12 cellular contexts compared by ENCODE assay signal in the genomic region with DNA sequence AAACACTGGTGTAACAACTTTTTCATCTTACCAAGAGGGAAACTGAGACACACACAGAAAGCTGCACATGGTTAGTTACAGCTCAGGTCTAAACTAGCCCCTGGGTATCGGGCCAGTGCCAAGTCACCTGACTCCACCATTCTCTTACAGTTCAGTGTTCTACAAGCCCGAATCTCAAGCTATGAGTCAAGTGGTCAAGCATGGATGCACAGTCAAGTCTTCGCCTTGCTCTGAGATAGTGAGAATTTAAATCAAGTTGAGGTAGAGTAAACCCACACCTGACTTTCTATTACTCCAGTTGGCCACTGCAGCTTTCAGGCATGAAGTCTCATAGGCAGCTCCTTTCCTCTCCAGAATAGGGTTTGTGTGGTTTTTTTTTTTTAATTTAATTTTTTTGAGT. TPM values are rescaled to one million over a fixed set of nuclear protein-coding genes. Genes with fewer than 3 reads are reported as not detected.
DNase-seq lines count a peak whose midpoint lies in the region; ATAC-seq and TF ChIP-seq lines count a peak whose summit lies in the region.
"Had no signal": no experiment of that assay in that cellular context is flagged by ENCODE, and none has a peak within 500 bp of the region (broad histone marks: within the 10 kb centered on the region; RNA-seq: fewer than 3 reads in every experiment).

No MANE protein-coding gene starts in this region.

- H3K27me3 ChIP-seq in transverse colon = peaks cover 7% of the 10 kb centered on the region

- intact Hi-C loops in transverse colon (cut with DNase I; ENCODE audit: low total_unique reads) = no loop called here

- H3K4me1 ChIP-seq in transverse colon = no peaks in the 10 kb centered on the region

- H3K4me3 ChIP-seq in epithelial cell of proximal tubule (ENCODE audit: low read depth, low read length) (no peak overlapping the region), transverse colon (no peak overlapping the region)

- H3K27ac ChIP-seq in transverse colon = no peak overlapping the region

- peak; percentile 99 for ATAC-seq in GM18858 (IDR thresholded peaks at IDR 0.05; ENCODE audit: unreplicated experiment)
- ATAC-seq in GM21526 (IDR thresholded peaks at IDR 0.05; ENCODE audit: low FRiP score, unreplicated experiment) = peak; percentile 99
- peak; percentile 100 for ATAC-seq in HG03139 (IDR thresholded peaks at IDR 0.05; ENCODE audit: unreplicated experiment)

- H3K9me3 ChIP-seq in transverse colon = no peaks in the 10 kb centered on the region

- no peak for TF ChIP-seq POLR2A in transverse colon (IDR thresholded peaks at IDR 0.05)

- in situ Hi-C loops in transverse colon (cut with MboI; ENCODE audit: low pct_ligation_motif_present in 1 of 4, low pct_unique_long_range_greater_than_20kb in 1 of 4, low sequenced_read_pairs in 3 of 4) = no loop called here

- no peaks in the 10 kb centered on the region for H3K36me3 ChIP-seq in transverse colon

- 83% methylated on average over 3 of the region's 3 CpGs; no CpG with 5 or more reads in 1 of the 2 donors for WGBS in transverse colon (ENCODE audit: low coverage in 1 of 2), 2 donors

- DNase-seq in epithelial cell of proximal tubule (ENCODE audit: low read depth) (peak; percentile 85), transverse colon (no peak), NCI-H1048 (lab: John Stamatoyannopoulos, UW) (no peak), NCI-H1436 treated with DMSO at 0.1 percent for 48 hours (lab: John Stamatoyannopoulos, UW) (no peak)
- no peak for DNase-seq in activated CD8-positive, alpha-beta memory T cell treated with anti-CD3 and anti-CD28 coated beads, Interleukin-2, amount 50 U/mL, for 4 hours
- DNase-seq: DMS 273 treated with DMSO at 0.1 percent for 48 hours, NCI-H2171 treated with DMSO at 0.1 percent for 48 hours, occipital lobe, SW 1271 had no signal

- TF ChIP-seq EP300 in transverse colon (IDR thresholded peaks at IDR 0.05; ENCODE audit: low read depth) = no peak

- TF ChIP-seq CTCF in epithelial cell of proximal tubule (conservative IDR thresholded peaks at IDR 0.05; ENCODE audit: low read depth, low read length) = no peak
- TF ChIP-seq CTCF in transverse colon (IDR thresholded peaks at IDR 0.05) = no peak

RNA-seq across cellular contexts. Expression of a gene that starts 34.5 kb away (rescaled TPM):
- 32.3 and 69.5 TPM in 2 replicates for total RNA-seq in epithelial cell of proximal tubule
- total RNA-seq in transverse colon = 10 to 100 TPM in 2 of 4 donors, 1 to 10 TPM in 2; 6.6 to 42.2 (median 23.6) TPM
